20 cellular contexts compared by ENCODE assay signal in genomic region chr9:31588756-31589155, GRCh38.
DNase-seq lines count a peak whose midpoint lies in the region; ATAC-seq, FAIRE-seq and TF ChIP-seq lines count a peak whose summit lies in the region.
"Had no signal": no experiment of that assay in that cellular context is flagged by ENCODE, and none has a peak within 500 bp of the region (broad histone marks: within the 10 kb centered on the region; RNA-seq: fewer than 3 reads in every experiment).

No MANE protein-coding gene starts in this region.

- H3K4me1 Mint-ChIP-seq in progenitor cell of endocrine pancreas (ENCODE audit: low read depth), result peaks cover 15% of the 10 kb centered on the region
- H3K4me1 Mint-ChIP-seq: B cell had no signal

- H3K9me1 ChIP-seq in keratinocyte (ENCODE audit: control insufficient read depth, extremely low read depth, insufficient read depth, low read length), result no peaks in the 10 kb centered on the region

- H3K9me3 Mint-ChIP-seq in progenitor cell of endocrine pancreas (ENCODE audit: low read depth), result peaks cover 3% of the 10 kb centered on the region
- H3K9me3 Mint-ChIP-seq: CD8-positive, alpha-beta T cell had no signal

- H3K27me3 ChIP-seq in keratinocyte (ENCODE audit: control insufficient read depth, extremely low read depth, insufficient read depth, low read length) (no peaks in the 10 kb centered on the region), H7 (ENCODE audit: control insufficient read depth, insufficient read depth, low read length) (no peaks in the 10 kb centered on the region)
- H3K27me3 ChIP-seq: BLaER1 treated with 17β-estradiol and CSF1 and Interleukin-3, amounts not matched to agents 10 nM and 100 nM had no signal

- dilution Hi-C loops in keratinocyte (cut with MboI; ENCODE audit: extremely low pct_ligation_motif_present, low sequenced_read_pairs), result no loop called here

- ATAC-seq in GM21737 (IDR thresholded peaks at IDR 0.05; ENCODE audit: unreplicated experiment), result no peak
- ATAC-seq: CD8-positive, alpha-beta T cell had no signal

- no peaks in the 10 kb centered on the region for H3K9me3 ChIP-seq in keratinocyte (ENCODE audit: control insufficient read depth, low read depth, low read length)
- H3K9me3 ChIP-seq: BLaER1 treated with 17β-estradiol and CSF1 and Interleukin-3, amounts not matched to agents 10 nM and 100 nM; HAP-1 had no signal

- H3K4me2 ChIP-seq in keratinocyte (ENCODE audit: control insufficient read depth, extremely low read depth, insufficient read depth, low read depth, low read length), result peak overlapping the region; percentile 70

- peaks cover 33% of the 10 kb centered on the region for H3K4me1 ChIP-seq in keratinocyte (ENCODE audit: control insufficient read depth, extremely low read depth, insufficient read depth, low read length)
- H3K4me1 ChIP-seq: HAP-1 had no signal

- no peaks in the 10 kb centered on the region for H3K36me3 Mint-ChIP-seq in progenitor cell of endocrine pancreas (ENCODE audit: insufficient read depth)
- H3K36me3 Mint-ChIP-seq: CD8-positive, alpha-beta T cell had no signal

- DNase-seq in HPDE6-E6E7 (ENCODE audit: extremely low spot score) (peak; percentile 25), RWPE1 (ENCODE audit: low spot score) (peak; percentile 51), epithelial cell of prostate (ENCODE audit: low read depth, low spot score) (peak; percentile 50), keratinocyte (ENCODE audit: low read depth, low spot score) (no peak), progenitor cell of endocrine pancreas (ENCODE audit: low spot score, unreplicated experiment) (no peak), HCEC 1CT (no peak), H7 (no peak)
- DNase-seq: Calu3; CD8-positive, alpha-beta T cell; DMS79 treated with DMSO at 0.1 percent for 48 hours; GF-D8; HFFc6; IMR-90 had no signal

- peak; percentile 77 for FAIRE-seq in keratinocyte (lab: Jason Lieb, UNC)
- FAIRE-seq: H1, HTR-8/SVneo had no signal

- H3K27ac Mint-ChIP-seq in progenitor cell of endocrine pancreas, result no peak overlapping the region
- H3K27ac Mint-ChIP-seq: B cell; CD8-positive, alpha-beta T cell; HFFc6 had no signal

- H4K20me1 ChIP-seq in keratinocyte (ENCODE audit: control insufficient read depth, extremely low read depth, insufficient read depth, low read length), result no peaks in the 10 kb centered on the region
- H4K20me1 ChIP-seq: BLaER1 treated with 17β-estradiol and CSF1 and Interleukin-3, amounts not matched to agents 10 nM and 100 nM had no signal

- H3K27ac ChIP-seq in RWPE1 (no peak overlapping the region), epithelial cell of prostate (peak overlapping the region; percentile 68), keratinocyte (ENCODE audit: control insufficient read depth, insufficient read depth, low read length) (peak overlapping the region; percentile 94)
- H3K27ac ChIP-seq: HL-60 had no signal

- peak overlapping the region; percentile 49 for H2AFZ ChIP-seq in keratinocyte (ENCODE audit: control insufficient read depth, low read length)

- H3K27me3 Mint-ChIP-seq in progenitor cell of endocrine pancreas, result no peaks in the 10 kb centered on the region
- H3K27me3 Mint-ChIP-seq: B cell had no signal

- H3K4me3 ChIP-seq in keratinocyte (ENCODE audit: control insufficient read depth in 2 of 3, extremely low read depth in 1 of 3, insufficient read depth in 2 of 3, low read depth in 1 of 3, low read length in 3 of 3), result peak overlapping the region in 1 of 3 experiments; percentile 18
- H3K4me3 ChIP-seq in H7 (ENCODE audit: insufficient read depth, low read depth, low read length), result no peak overlapping the region
- H3K4me3 ChIP-seq: BLaER1 treated with 17β-estradiol and CSF1 and Interleukin-3, amounts not matched to agents 10 nM and 100 nM; HAP-1 had no signal

- H3K36me3 ChIP-seq in keratinocyte (ENCODE audit: control insufficient read depth in 2 of 2, extremely low read depth in 1 of 2, insufficient read depth in 2 of 2, low read length in 2 of 2) (no peaks in the 10 kb centered on the region), H7 (replicated peaks; ENCODE audit: control insufficient read depth, insufficient read depth, low read length) (no peaks in the 10 kb centered on the region)
- H3K36me3 ChIP-seq: BLaER1 treated with 17β-estradiol and CSF1 and Interleukin-3, amounts not matched to agents 10 nM and 100 nM; HAP-1 had no signal

- H3K9ac ChIP-seq in keratinocyte (ENCODE audit: control insufficient read depth, extremely low read depth, insufficient read depth, low read length), result peak overlapping the region; percentile 24
- H3K9ac ChIP-seq: BLaER1 treated with 17β-estradiol and CSF1 and Interleukin-3, amounts not matched to agents 10 nM and 100 nM had no signal

- TF ChIP-seq CTCF in RWPE1 (conservative IDR thresholded peaks at IDR 0.05; ENCODE audit: low read depth), result no peak
- TF ChIP-seq CTCF in keratinocyte (optimal IDR thresholded peaks at IDR 0.05 in 1 of 3, IDR thresholded peaks at IDR 0.05 in 1 of 3, conservative IDR thresholded peaks at IDR 0.05 in 1 of 3; ENCODE audit: extremely low read depth in 1 of 3, insufficient read depth in 2 of 3, low read length in 3 of 3), result no peak
- TF ChIP-seq CTCF in progenitor cell of endocrine pancreas (IDR thresholded peaks at IDR 0.05; ENCODE audit: unreplicated experiment), result no peak

- CTCF ChIA-PET in RWPE1 (lab: Yijun Ruan, JAX), result interaction anchor here (0.6 kb wide), 1 partner anchor 1615 kb away, joined by 4 read pairs; no protein-coding TSS in a partner anchor

- no peaks in the 10 kb centered on the region for H3K79me2 ChIP-seq in keratinocyte (ENCODE audit: control insufficient read depth, insufficient read depth, low read length)

- POLR2A ChIA-PET in RWPE1 (lab: Yijun Ruan, JAX; ENCODE audit: low non-redundant PET), result no interaction called here

- no peak overlapping the region for H3K4me3 Mint-ChIP-seq in progenitor cell of endocrine pancreas (ENCODE audit: low read depth)
- H3K4me3 Mint-ChIP-seq: B cell; CD8-positive, alpha-beta T cell; HFFc6 had no signal

Comparison
In these comparisons a context has a peak if more than half of its experiments do, and no peak if none do; other contexts are left out.
1. DNase-seq: peak in HPDE6-E6E7 (single experiment), RWPE1 (single experiment) and epithelial cell of prostate (single experiment); none in keratinocyte (single experiment), progenitor cell of endocrine pancreas (single experiment), HCEC 1CT (single experiment) and H7 (single experiment).